11 cellular contexts compared by ENCODE assay signal in genomic region chr19:13052447-13053232, GRCh38. TPM values are rescaled to one million over a fixed set of nuclear protein-coding genes. Genes with fewer than 3 reads are reported as not detected.
DNase-seq lines count a peak whose midpoint lies in the region; ATAC-seq and TF ChIP-seq lines count a peak whose summit lies in the region.
"Had no signal": no experiment of that assay in that cellular context is flagged by ENCODE, and none has a peak within 500 bp of the region (broad histone marks: within the 10 kb centered on the region; RNA-seq: fewer than 3 reads in every experiment).

No MANE protein-coding gene starts in this region.

- H3K36me3 Mint-ChIP-seq in Calu3 (ENCODE audit: insufficient read depth, unreplicated experiment) (peaks cover 6% of the 10 kb centered on the region), nephron progenitor cell (ENCODE audit: low read depth) (no peaks in the 10 kb centered on the region)
- no peaks in the 10 kb centered on the region for H3K36me3 Mint-ChIP-seq in CD8-positive, alpha-beta T cell
- H3K36me3 Mint-ChIP-seq: activated CD4-positive, alpha-beta memory T cell treated with anti-CD3 and anti-CD28 coated beads for 36 hours; activated naive CD4-positive, alpha-beta T cell treated with anti-CD3 and anti-CD28 coated beads, Interleukin-2, amount 50 U/mL, for 24 hours; CD4-positive, CD25-positive, alpha-beta regulatory T cell had no signal

- H3K4me1 ChIP-seq in SJSA1 (replicated peaks) (peaks cover 57% of the 10 kb centered on the region), stomach (peaks cover 77 to 91% (median 84%) of the 10 kb centered on the region in 4 donors)
- peaks cover 7% of the 10 kb centered on the region for H3K4me1 ChIP-seq in CD8-positive, alpha-beta T cell (ENCODE audit: insufficient read depth, low read length)

- H3K27me3 ChIP-seq in SJSA1 (replicated peaks) = no peaks in the 10 kb centered on the region
- no peaks in the 10 kb centered on the region for H3K27me3 ChIP-seq in layer of hippocampus (ENCODE audit: control insufficient read depth, insufficient read depth, low read length)
- H3K27me3 ChIP-seq in stomach = no peaks in the 10 kb centered on the region
- no peaks in the 10 kb centered on the region for H3K27me3 ChIP-seq in CD8-positive, alpha-beta T cell (ENCODE audit: insufficient read depth, low read length)

- TF ChIP-seq CTCF in Calu3 (IDR thresholded peaks at IDR 0.05; ENCODE audit: unreplicated experiment) (no peak), stomach (IDR thresholded peaks at IDR 0.05) (no peak), nephron progenitor cell (IDR thresholded peaks at IDR 0.05) (no peak)
- TF ChIP-seq CTCF in CD8-positive, alpha-beta T cell (IDR thresholded peaks at IDR 0.05) = no peak

- POLR2A ChIA-PET in CD8-positive, alpha-beta T cell (lab: Charles Lee) = interaction anchor here (0.8 kb wide), 1 partner anchor 8 kb away, joined by 3 read pairs; no protein-coding TSS in a partner anchor

- H3K4me3 Mint-ChIP-seq in Calu3 (ENCODE audit: low read depth, unreplicated experiment) = peak overlapping the region; percentile 30
- no peak overlapping the region for H3K4me3 Mint-ChIP-seq in nephron progenitor cell
- no peak overlapping the region for H3K4me3 Mint-ChIP-seq in CD8-positive, alpha-beta T cell

- 40 to 59% (median 48%) methylated on average over 11 to 12 of the region's 12 CpGs for WGBS in stomach, 5 donors

- H3K27ac Mint-ChIP-seq in Calu3 (ENCODE audit: unreplicated experiment) (peak overlapping the region; percentile 68), nephron progenitor cell (no peak overlapping the region)
- H3K27ac Mint-ChIP-seq in CD8-positive, alpha-beta T cell = no peak overlapping the region
- H3K27ac Mint-ChIP-seq: activated CD4-positive, alpha-beta memory T cell treated with anti-CD3 and anti-CD28 coated beads for 36 hours; CD4-positive, CD25-positive, alpha-beta regulatory T cell had no signal

- TF ChIP-seq POLR2A in stomach (IDR thresholded peaks at IDR 0.05) = no peak

- CTCF ChIA-PET in Calu3 (lab: Charles Lee) = interaction anchor here (1.6 kb wide), 2 partner anchors 30 to 87 kb away, joined by 3 to 4 read pairs; no protein-coding TSS in a partner anchor
- CTCF ChIA-PET in CD8-positive, alpha-beta T cell (lab: Charles Lee) = interaction anchor here (1.3 to 10.5 kb wide), 4 partner anchors 9 to 87 kb away, joined by 3 to 201 read pairs (median 8); no protein-coding TSS in a partner anchor

- ATAC-seq in CD8-positive, alpha-beta T cell = no peak

- intact Hi-C loops in Calu3 (cut with micrococcal nuclease; ENCODE audit: unreplicated experiment) (no loop called here), stomach (cut with DNase I; ENCODE audit: low total_unique reads) (no loop called here)
- intact Hi-C loops in CD8-positive, alpha-beta T cell (cut with DNase I, micrococcal nuclease) = no loop called here

- DNase-seq in Calu3 = no peak
- no peak for DNase-seq in SJSA1 (ENCODE audit: low read depth in 1 of 2, low spot score in 2 of 2)
- no peak for DNase-seq in stomach
- no peak for DNase-seq in pons (ENCODE audit: low spot score)
- no peak for DNase-seq in nephron progenitor cell
- no peak for DNase-seq in CD8-positive, alpha-beta T cell
- DNase-seq in GOT3 (lab: John Stamatoyannopoulos, UW) = no peak

- H3K9me3 Mint-ChIP-seq in Calu3 (ENCODE audit: low read depth, unreplicated experiment) = no peaks in the 10 kb centered on the region
- no peaks in the 10 kb centered on the region for H3K9me3 Mint-ChIP-seq in nephron progenitor cell
- H3K9me3 Mint-ChIP-seq in CD8-positive, alpha-beta T cell = no peaks in the 10 kb centered on the region
- H3K9me3 Mint-ChIP-seq: activated CD4-positive, alpha-beta memory T cell treated with anti-CD3 and anti-CD28 coated beads for 36 hours; activated naive CD4-positive, alpha-beta T cell treated with anti-CD3 and anti-CD28 coated beads, Interleukin-2, amount 50 U/mL, for 24 hours; CD4-positive, CD25-positive, alpha-beta regulatory T cell had no signal

- peak overlapping the region; percentile 98 for H3K27ac ChIP-seq in SJSA1
- peak overlapping the region; percentile 97 for H3K27ac ChIP-seq in layer of hippocampus (ENCODE audit: low read depth, low read length)
- H3K27ac ChIP-seq in stomach = peak overlapping the region; percentile 3 to 95 (median 92)
- H3K27ac ChIP-seq in CD8-positive, alpha-beta T cell (ENCODE audit: low read depth, low read length) = no peak overlapping the region

- BruUV-seq in Calu3 (replicated peaks; lab: Mats Ljungman, UMichigan) = no TSS peak

- no peak for TF ChIP-seq EP300 in stomach (IDR thresholded peaks at IDR 0.05)

- peaks cover 41% of the 10 kb centered on the region for H3K4me1 Mint-ChIP-seq in Calu3 (ENCODE audit: low read depth, unreplicated experiment)
- H3K4me1 Mint-ChIP-seq in nephron progenitor cell = peaks cover 68% of the 10 kb centered on the region
- peaks cover 10% of the 10 kb centered on the region for H3K4me1 Mint-ChIP-seq in CD8-positive, alpha-beta T cell (ENCODE audit: low read depth)

- H3K9me3 ChIP-seq in SJSA1 (replicated peaks) = no peaks in the 10 kb centered on the region
- H3K9me3 ChIP-seq in stomach = no peaks in the 10 kb centered on the region
- no peaks in the 10 kb centered on the region for H3K9me3 ChIP-seq in CD8-positive, alpha-beta T cell (ENCODE audit: low read length)

- H3K27me3 Mint-ChIP-seq in Calu3 (ENCODE audit: unreplicated experiment) (no peaks in the 10 kb centered on the region), nephron progenitor cell (ENCODE audit: low read depth, poor library complexity) (peaks cover 100% of the 10 kb centered on the region)
- H3K27me3 Mint-ChIP-seq in CD8-positive, alpha-beta T cell (ENCODE audit: low read depth) = peaks cover 5% of the 10 kb centered on the region
- H3K27me3 Mint-ChIP-seq: activated naive CD4-positive, alpha-beta T cell treated with anti-CD3 and anti-CD28 coated beads, Interleukin-2, amount 50 U/mL, for 24 hours had no signal

- H3K4me3 ChIP-seq in SJSA1 (no peak overlapping the region), stomach (no peak overlapping the region)
- no peak overlapping the region for H3K4me3 ChIP-seq in CD8-positive, alpha-beta T cell (ENCODE audit: low read depth, low read length)

- H3K36me3 ChIP-seq in SJSA1 (no peaks in the 10 kb centered on the region; the same call in none of the 2 replicates), stomach (no peaks in the 10 kb centered on the region)
- no peaks in the 10 kb centered on the region for H3K36me3 ChIP-seq in CD8-positive, alpha-beta T cell (ENCODE audit: insufficient read depth, low read length)

RNA-seq across cellular contexts. Expression of gene LYL1, which starts 50.0 kb away (rescaled TPM):
- total RNA-seq in Calu3 (2022) (0.32 TPM in 1 of 2 replicates, not detected in the other), stomach (10 to 100 TPM in 2 of 5 donors, 1 to 10 TPM in 2, not detected in 1; 1.3 to 19.3 (median 7.6) TPM)
- not detected in 2 replicates for total RNA-seq in SJSA1 (2014; rRNA removed; shearing (Covaris generic))
- 1 to 10 TPM; 4.1 to 5.5 (median 5.0) TPM for polyA plus RNA-seq in stomach
- total RNA-seq in CD8-positive, alpha-beta T cell = under 1 TPM; 0.81 to 0.92 TPM

RNA-seq across cellular contexts. Expression of gene NFIX, which starts 57.4 kb away (rescaled TPM):
- total RNA-seq in Calu3 (2022) = 16.4 and 21.9 TPM in 2 replicates
- 9.4 and 10.9 TPM in 2 replicates for total RNA-seq in SJSA1 (2014; rRNA removed; shearing (Covaris generic))
- total RNA-seq in stomach = 100 to 1,000 TPM in 1 of 5 donors, 10 to 100 TPM in 4; 14.0 to 183 (median 63.3) TPM
- 10 to 100 TPM; 11.5 to 45.0 (median 30.2) TPM for polyA plus RNA-seq in stomach
- 1 to 10 TPM; 2.5 to 5.0 TPM for total RNA-seq in CD8-positive, alpha-beta T cell
